1 cellular context compared by ENCODE assay signal in genomic region chr3:52200981-52201679, GRCh38.
A peak's percentile ranks its signal among the peaks of the same experiment; 100 is the strongest.
TF ChIP-seq lines count a peak whose summit lies in the region.

No MANE protein-coding gene starts in this region.

TF ChIP-seq in HepG2, 621 proteins besides CTCF, POLR2A, EP300 and RAD21:
- TF ChIP-seq ZNF263 (CRISPR knock-in tag; IDR thresholded peaks at IDR 0.05): peak; percentile 58; the same call in 1 of the 2 replicates
- no peak for TF ChIP-seq ZNF720 (CRISPR knock-in tag; IDR thresholded peaks at IDR 0.05)
